ENCODE assay signal across 8 cellular contexts in genomic region chr17:75131278-75132017, GRCh38. TPM values are rescaled to one million over a fixed set of nuclear protein-coding genes. Genes with fewer than 3 reads are reported as not detected.
A peak's percentile ranks its signal among the peaks of the same experiment; 100 is the strongest.
DNase-seq lines count a peak whose midpoint lies in the region; ATAC-seq and TF ChIP-seq lines count a peak whose summit lies in the region.

TSS of gene NT5C (minus strand) at chr17:75131742. CDS start at chr17:75131707, 35 bp downstream.

- ATAC-seq in GM21825 (IDR thresholded peaks at IDR 0.05; ENCODE audit: unreplicated experiment) = peak; percentile 71

- peaks cover 6% of the 10 kb centered on the region for H3K4me1 Mint-ChIP-seq in type B pancreatic cell (ENCODE audit: unreplicated experiment)

- DNase-seq in GDM1 (lab: John Stamatoyannopoulos, UW) (peak; percentile 54), Kasumi-1 (lab: John Stamatoyannopoulos, UW) (peak; percentile 81 to 84), SK-MEL-5 (ENCODE audit: low read depth, low spot score) (peak; percentile 77), glomerular endothelial cell (ENCODE audit: extremely low read depth, low read depth, low spot score) (no peak), occipital lobe (lab: John Stamatoyannopoulos, UW) (peak; percentile 54), type B pancreatic cell (ENCODE audit: extremely low spot score, unreplicated experiment) (peak; percentile 87)
- DNase-seq in activated naive CD4-positive, alpha-beta T cell treated with anti-CD3 and anti-CD28 coated beads, Interleukin-2, amount 50 U/mL, for 16 hours = peak; percentile 70

- in situ Hi-C loops in SK-MEL-5 (cut with HindIII; ENCODE audit: low pct_unique_long_range_greater_than_20kb, low sequenced_read_pairs) = no loop called here

- no peaks in the 10 kb centered on the region for H3K9me3 Mint-ChIP-seq in type B pancreatic cell

- no peaks in the 10 kb centered on the region for H3K27me3 Mint-ChIP-seq in type B pancreatic cell

- H3K27ac Mint-ChIP-seq in type B pancreatic cell = peak within 1 kb of the TSS; percentile 91

- H3K36me3 Mint-ChIP-seq in type B pancreatic cell = peaks cover 13% of the 10 kb centered on the region

- H3K4me3 Mint-ChIP-seq in type B pancreatic cell = peak within 1 kb of the TSS; percentile 95

- TF ChIP-seq CTCF in type B pancreatic cell (conservative IDR thresholded peaks at IDR 0.05) = peak; percentile 77

RNA-seq across cellular contexts. Expression of gene NT5C, which starts in this region (rescaled TPM):
- total RNA-seq in SK-MEL-5 (2014; rRNA removed; shearing (Covaris generic)) = 44.5 and 46.7 TPM in 2 replicates
- polyA plus RNA-seq in SK-MEL-5 (2015; cell fraction: cytosol; rRNA removed) = 57.4 and 85.2 TPM in 2 replicates
- polyA plus RNA-seq in SK-MEL-5 (2015; cell fraction: nucleus; rRNA removed) = 293 and 375 TPM in 2 replicates
- 41.5 and 62.0 TPM in 2 replicates for total RNA-seq in glomerular endothelial cell
- total RNA-seq in occipital lobe = 18.1 TPM
- 33.6 and 40.7 TPM in 2 replicates for total RNA-seq in type B pancreatic cell (ENCODE audit: low replicate concordance)
